8 cellular contexts compared by ENCODE assay signal in genomic region chr11:115502636-115503082, GRCh38. TPM values are rescaled to one million over a fixed set of nuclear protein-coding genes. Genes with fewer than 3 reads are reported as not detected.
DNase-seq lines count a peak whose midpoint lies in the region; ATAC-seq, FAIRE-seq and TF ChIP-seq lines count a peak whose summit lies in the region.

No MANE protein-coding gene starts in this region.

- peak overlapping the region; percentile 94 for H3K4me2 ChIP-seq in A549

- H3K27ac ChIP-seq in A549, result peak overlapping the region; percentile 86 to 95
- peak overlapping the region; percentile 92 for H3K27ac ChIP-seq in HEK293 (ENCODE audit: extremely low read depth, low read depth, low read length)
- no peak overlapping the region for H3K27ac ChIP-seq in ectodermal cell (ENCODE audit: insufficient read depth, low read depth, low read length, poor library complexity, severe bottlenecking)
- H3K27ac ChIP-seq in muscle layer of duodenum (ENCODE audit: low read length), result no peak overlapping the region

- in situ Hi-C loops in ACHN (cut with HindIII; ENCODE audit: low pct_ligation_motif_present, low pct_unique_long_range_greater_than_20kb, low sequenced_read_pairs), result no loop called here

- no peak for TF ChIP-seq POLR2A in A549 (IDR thresholded peaks at IDR 0.05; ENCODE audit: low read length)

- peaks cover 24% of the 10 kb centered on the region; the same call in 2 of the 3 replicates for H3K4me1 ChIP-seq in A549
- peaks cover 11% of the 10 kb centered on the region; the same call in 1 of the 2 replicates for H3K4me1 ChIP-seq in HEK293 (ENCODE audit: control insufficient read depth, insufficient read depth, low read length)
- H3K4me1 ChIP-seq in ectodermal cell (ENCODE audit: control insufficient read depth, insufficient read depth, low read length), result peaks cover 12% of the 10 kb centered on the region
- peaks cover 0 to 11% of the 10 kb centered on the region in 2 donors for H3K4me1 ChIP-seq in muscle layer of duodenum (ENCODE audit: control insufficient read depth in 1 of 2, insufficient read depth in 2 of 2, low read length in 2 of 2)

- H3K36me3 ChIP-seq in HEK293 (ENCODE audit: control insufficient read depth in 2 of 2, insufficient read depth in 1 of 2, low read length in 2 of 2) (no peaks in the 10 kb centered on the region), ectodermal cell (ENCODE audit: control insufficient read depth, insufficient read depth, low read length) (no peaks in the 10 kb centered on the region), muscle layer of duodenum (ENCODE audit: control insufficient read depth in 1 of 2, insufficient read depth in 2 of 2, low read length in 2 of 2) (no peaks in the 10 kb centered on the region)

- H3K4me3 ChIP-seq in A549, result peak overlapping the region; percentile 92
- peak overlapping the region; percentile 59 for H3K4me3 ChIP-seq in HEK293 (ENCODE audit: low read depth, low read length)
- H3K4me3 ChIP-seq in ectodermal cell (ENCODE audit: insufficient read depth, low read depth, low read length), result peak overlapping the region; percentile 62
- H3K4me3 ChIP-seq in muscle layer of duodenum (ENCODE audit: low read depth in 1 of 2, low read length in 2 of 2), result peak overlapping the region; percentile 7 to 95

- FAIRE-seq in A549 (lab: Jason Lieb, UNC) (no peak), RCC 7860 (lab: Jason Lieb, UNC) (no peak)

- H3K27me3 ChIP-seq in ectodermal cell (ENCODE audit: control insufficient read depth, insufficient read depth, low read length, poor library complexity, severe bottlenecking) (peaks cover 39% of the 10 kb centered on the region), muscle layer of duodenum (ENCODE audit: low read depth, low read length) (peaks cover 5% of the 10 kb centered on the region)

- CTCF ChIA-PET in A549 (lab: Yijun Ruan, JAX), result interaction anchor here (0.8 to 2.0 kb wide), 14 partner anchors 13 to 185 kb away, joined by 3 to 9 read pairs (median 5); no protein-coding TSS in a partner anchor
- CTCF ChIA-PET in HEK293 (lab: Yijun Ruan, JAX), result interaction anchor here (0.5 to 1.7 kb wide), 15 partner anchors 10 to 877 kb away, joined by 3 to 6 read pairs (median 3); no protein-coding TSS in a partner anchor

- H3K9me3 ChIP-seq in A549, result no peaks in the 10 kb centered on the region
- no peaks in the 10 kb centered on the region for H3K9me3 ChIP-seq in HEK293 (ENCODE audit: control insufficient read depth, insufficient read depth, low read depth, low read length)
- H3K9me3 ChIP-seq in ectodermal cell (ENCODE audit: control insufficient read depth, low read length), result no peaks in the 10 kb centered on the region
- H3K9me3 ChIP-seq in muscle layer of duodenum (ENCODE audit: control insufficient read depth in 1 of 2, low read length in 2 of 2), result no peaks in the 10 kb centered on the region

- no peak for TF ChIP-seq EP300 in A549 (IDR thresholded peaks at IDR 0.05)

- DNase-seq in A549 (ENCODE audit: low read depth in 1 of 2, low spot score in 1 of 2) (no peak), ACHN (no peak), RCC 7860 (ENCODE audit: low spot score) (no peak)

- WGBS in A549 (ENCODE audit: missing lambda C conversion rate), result 5% methylated on average over 7 of the region's 30 CpGs
- WGBS in ectodermal cell, 2 experiments, result 0% methylated on average over 30 of the region's 30 CpGs

- ATAC-seq in A549, result no peak; a peak in 1 of 6 replicates
- no peak for ATAC-seq in HG03432 (IDR thresholded peaks at IDR 0.05; ENCODE audit: unreplicated experiment)
- no peak for ATAC-seq in HG03460 (IDR thresholded peaks at IDR 0.05; ENCODE audit: unreplicated experiment)

- TF ChIP-seq RAD21 in A549 (conservative IDR thresholded peaks at IDR 0.05 in 1 of 2, IDR thresholded peaks at IDR 0.05 in 1 of 2), result no peak

- no peak for TF ChIP-seq CTCF in A549 (IDR thresholded peaks at IDR 0.05)
- no peak for TF ChIP-seq CTCF in HEK293 (tag by site-specific recombination; IDR thresholded peaks at IDR 0.05)

- POLR2A ChIA-PET in A549 (lab: Yijun Ruan, JAX) (interaction anchor here (0.6 to 1.2 kb wide), 4 partner anchors 9 to 764 kb away, joined by 3 to 6 read pairs (median 4); no protein-coding TSS in a partner anchor), HEK293 (lab: Yijun Ruan, JAX) (interaction anchor here (0.6 to 2.1 kb wide), 8 partner anchors 9 to 175 kb away, joined by 3 to 10 read pairs (median 4); no protein-coding TSS in a partner anchor)

TF ChIP-seq in A549, 52 proteins besides CTCF, POLR2A, EP300 and RAD21 (continues in another document):
- TF ChIP-seq REST (IDR thresholded peaks at IDR 0.05) (no peak), ZC3H11A (IDR thresholded peaks at IDR 0.05) (no peak), ELK1 (IDR thresholded peaks at IDR 0.05; ENCODE audit: low read depth, low read length) (no peak)

TF ChIP-seq in HEK293, 187 proteins besides CTCF, POLR2A, EP300 and RAD21 (continues in another document):
- TF ChIP-seq ZNF138 (tag by site-specific recombination; IDR thresholded peaks at IDR 0.05; ENCODE audit: borderline replicate concordance) (no peak), ZBTB21 (tag by site-specific recombination; IDR thresholded peaks at IDR 0.05) (no peak), ZSCAN4 (tag by site-specific recombination; IDR thresholded peaks at IDR 0.05) (no peak), SCRT1 (tag by site-specific recombination; IDR thresholded peaks at IDR 0.05; ENCODE audit: borderline replicate concordance) (peak; percentile 98), ZNF514 (tag by site-specific recombination; IDR thresholded peaks at IDR 0.05) (no peak), PRDM4 (tag by site-specific recombination; IDR thresholded peaks at IDR 0.05) (no peak), ZBTB1 (tag by site-specific recombination; IDR thresholded peaks at IDR 0.05) (no peak), MYNN (tag by site-specific recombination; IDR thresholded peaks at IDR 0.05; ENCODE audit: borderline replicate concordance) (no peak), GLIS1 (tag by site-specific recombination; IDR thresholded peaks at IDR 0.05) (peak; percentile 60), ZXDB (tag by site-specific recombination; IDR thresholded peaks at IDR 0.05) (0 out of 2 replicates have a peak, but pooled peaks have one; percentile 23), ZNF140 (tag by site-specific recombination; IDR thresholded peaks at IDR 0.05) (no peak), HOXC10 (CRISPR knock-in tag; IDR thresholded peaks at IDR 0.05) (no peak), ZNF211 (tag by site-specific recombination; IDR thresholded peaks at IDR 0.05; ENCODE audit: low read depth) (no peak), ZNF350 (tag by site-specific recombination; IDR thresholded peaks at IDR 0.05) (no peak), ZNF48 (tag by site-specific recombination; IDR thresholded peaks at IDR 0.05) (no peak), ZNF16 (tag by site-specific recombination; IDR thresholded peaks at IDR 0.05; ENCODE audit: low read depth) (no peak), ZNF792 (tag by site-specific recombination; IDR thresholded peaks at IDR 0.05) (0 out of 2 replicates have a peak, but pooled peaks have one; percentile 10), ZNF146 (tag by site-specific recombination; IDR thresholded peaks at IDR 0.05) (no peak), GLIS2 (tag by site-specific recombination; IDR thresholded peaks at IDR 0.05) (0 out of 2 replicates have a peak, but pooled peaks have one; percentile 17)

RNA-seq across cellular contexts. Expression of gene CADM1, which starts 1.6 kb away (rescaled TPM):
- 36.7 and 59.0 TPM in 2 replicates for polyA plus RNA-seq in A549 (2011; rRNA removed)
- 14.5 and 14.9 TPM in 2 replicates for polyA plus RNA-seq in A549 (2012; cell fraction: cytosol; rRNA removed)
- 23.2 and 29.5 TPM in 2 replicates for polyA plus RNA-seq in A549 (2012; cell fraction: nucleus; rRNA removed)
- 28.0 to 33.4 TPM (median 33.3 TPM) in 3 replicates for polyA plus RNA-seq in A549 (2017; fragmentation: RNase III; extraction: RNeasy Plus Mini Kit Qiagen cat#74134 plus additional on column Dnase treatment)
- polyA minus RNA-seq in A549 (2011; rRNA and poly(A)+ RNA removed), result 58.6 and 60.9 TPM in 2 replicates
- polyA plus RNA-seq in ectodermal cell (2013, experiment 1 of 4), result 109 TPM
- 94.6 TPM for polyA plus RNA-seq in ectodermal cell (2013, experiment 2 of 4)
- polyA plus RNA-seq in ectodermal cell (2013, experiment 3 of 4), result 79.9 TPM
- 80.0 TPM for polyA plus RNA-seq in ectodermal cell (2013, experiment 4 of 4)

Comparison
In these comparisons a context has a peak if more than half of its experiments do, and no peak if none do; other contexts are left out.
1. H3K27ac ChIP-seq: peak in A549 (2 of 2) and HEK293 (single experiment); none in ectodermal cell (single experiment) and muscle layer of duodenum (single experiment).
2. Peak in every context shown above with its lines, with median percentiles within 50 percentile points of each other: H3K4me3 ChIP-seq.